ENCODE assay signal across 10 cellular contexts in genomic region chr2:207869784-207870778, GRCh38.
DNase-seq lines count a peak whose midpoint lies in the region; ATAC-seq, FAIRE-seq and TF ChIP-seq lines count a peak whose summit lies in the region.
"Had no signal": no experiment of that assay in that cellular context is flagged by ENCODE, and none has a peak within 500 bp of the region (broad histone marks: within the 10 kb centered on the region; RNA-seq: fewer than 3 reads in every experiment).

No MANE protein-coding gene starts in this region.

- peaks cover 4% of the 10 kb centered on the region for H3K36me3 Mint-ChIP-seq in endodermal cell (ENCODE audit: low read depth)
- peaks cover 4 to 7% (median 5%) of the 10 kb centered on the region in 3 donors for H3K36me3 Mint-ChIP-seq in CD8-positive, alpha-beta memory T cell
- H3K36me3 Mint-ChIP-seq: activated CD8-positive, alpha-beta memory T cell treated with anti-CD3 and anti-CD28 coated beads, Interleukin-2, amount 10 ng/mL, durations not matched to agents 7 days and 5 days had no signal

- H3K4me1 Mint-ChIP-seq in endodermal cell: peaks cover 36% of the 10 kb centered on the region
- peaks cover 0 to 2% (median 0%) of the 10 kb centered on the region in 3 donors for H3K4me1 Mint-ChIP-seq in CD8-positive, alpha-beta memory T cell

- no peaks in the 10 kb centered on the region for H3K27me3 Mint-ChIP-seq in endodermal cell (ENCODE audit: insufficient read depth)
- no peaks in the 10 kb centered on the region for H3K27me3 Mint-ChIP-seq in CD8-positive, alpha-beta memory T cell
- H3K27me3 Mint-ChIP-seq: activated CD8-positive, alpha-beta memory T cell treated with anti-CD3 and anti-CD28 coated beads, Interleukin-2, amount 10 ng/mL, durations not matched to agents 7 days and 5 days had no signal

- DNase-seq in LHCN-M2 (ENCODE audit: low read depth): peak; percentile 97
- no peak for DNase-seq in endodermal cell
- DNase-seq in small intestine: peak; percentile 28
- no peak for DNase-seq in activated CD8-positive, alpha-beta memory T cell treated with anti-CD3 and anti-CD28 coated beads, Interleukin-2, amount 50 U/mL, for 4 hours
- DNase-seq in GDM1 (lab: John Stamatoyannopoulos, UW): no peak
- no peak for DNase-seq in CD8-positive, alpha-beta memory T cell
- no peak for DNase-seq in pons (ENCODE audit: low spot score)
- DNase-seq: activated CD8-positive, alpha-beta memory T cell treated with anti-CD3 and anti-CD28 coated beads, Interleukin-2, amount 10 ng/mL, durations not matched to agents 7 days and 5 days; hypothalamus had no signal

- FAIRE-seq in small intestine (lab: Jason Lieb, UNC): no peak

- H3K27ac Mint-ChIP-seq in endodermal cell: peak overlapping the region; percentile 80
- no peak overlapping the region for H3K27ac Mint-ChIP-seq in CD8-positive, alpha-beta memory T cell
- H3K27ac Mint-ChIP-seq: activated CD8-positive, alpha-beta memory T cell treated with anti-CD3 and anti-CD28 coated beads, Interleukin-2, amount 10 ng/mL, durations not matched to agents 7 days and 5 days had no signal

- H3K9me3 Mint-ChIP-seq in endodermal cell: no peaks in the 10 kb centered on the region
- H3K9me3 Mint-ChIP-seq in CD8-positive, alpha-beta memory T cell: no peaks in the 10 kb centered on the region

- TF ChIP-seq CTCF in endodermal cell (conservative IDR thresholded peaks at IDR 0.05): no peak

- H3K4me3 ChIP-seq in endodermal cell (ENCODE audit: low read length) (no peak overlapping the region), small intestine (ENCODE audit: low read depth in 1 of 2, low read length in 2 of 2) (no peak overlapping the region)
- no peak overlapping the region for H3K4me3 ChIP-seq in CD8-positive, alpha-beta memory T cell (ENCODE audit: low read length)

- 93 to 97% methylated on average over 4 to 6 of the region's 7 CpGs for WGBS in endodermal cell (ENCODE audit: insufficient coverage in 1 of 2, insufficient read length in 1 of 2), 2 experiments
- 83 to 94% (median 93%) methylated on average over 7 of the region's 7 CpGs for WGBS in small intestine, 3 donors

- CTCF ChIA-PET in CD8-positive, alpha-beta memory T cell (lab: Charles Lee): no interaction called here

- H3K9me3 ChIP-seq in endodermal cell (ENCODE audit: control insufficient read depth, low read length) (no peaks in the 10 kb centered on the region), small intestine (ENCODE audit: control insufficient read depth, low read depth) (no peaks in the 10 kb centered on the region)
- no peaks in the 10 kb centered on the region for H3K9me3 ChIP-seq in CD8-positive, alpha-beta memory T cell (ENCODE audit: low read length)

- POLR2A ChIA-PET in CD8-positive, alpha-beta memory T cell (lab: Charles Lee): no interaction called here

- H3K36me3 ChIP-seq in endodermal cell (ENCODE audit: control insufficient read depth, insufficient read depth, low read length): peaks cover 5% of the 10 kb centered on the region
- no peaks in the 10 kb centered on the region for H3K36me3 ChIP-seq in small intestine (ENCODE audit: control insufficient read depth in 2 of 2, insufficient read depth in 2 of 2, low read length in 2 of 2)
- no peaks in the 10 kb centered on the region for H3K36me3 ChIP-seq in CD8-positive, alpha-beta memory T cell (ENCODE audit: insufficient read depth, low read length)

- H3K4me3 Mint-ChIP-seq in endodermal cell: no peak overlapping the region
- H3K4me3 Mint-ChIP-seq in CD8-positive, alpha-beta memory T cell: no peak overlapping the region
- H3K4me3 Mint-ChIP-seq: activated CD8-positive, alpha-beta memory T cell treated with anti-CD3 and anti-CD28 coated beads, Interleukin-2, amount 10 ng/mL, durations not matched to agents 7 days and 5 days had no signal

- no peak overlapping the region for H3K27ac ChIP-seq in endodermal cell (ENCODE audit: low read depth, low read length)
- H3K27ac ChIP-seq in small intestine (ENCODE audit: low read depth in 1 of 2, low read length in 1 of 2): no peak overlapping the region
- no peak overlapping the region for H3K27ac ChIP-seq in CD8-positive, alpha-beta memory T cell (ENCODE audit: low read depth, low read length)

- no peak overlapping the region for H3K9ac ChIP-seq in endodermal cell (ENCODE audit: extremely low read depth, low read length, poor library complexity, severe bottlenecking)

- peaks cover 11% of the 10 kb centered on the region for H3K4me1 ChIP-seq in endodermal cell (ENCODE audit: control insufficient read depth, insufficient read depth, low read length)
- H3K4me1 ChIP-seq in small intestine (ENCODE audit: control insufficient read depth in 2 of 2, insufficient read depth in 1 of 2, low read depth in 1 of 2, low read length in 1 of 2): peaks cover 0 to 5% of the 10 kb centered on the region in 2 donors
- no peaks in the 10 kb centered on the region for H3K4me1 ChIP-seq in CD8-positive, alpha-beta memory T cell (ENCODE audit: insufficient read depth, low read length)

- peak; percentile 59 for ATAC-seq in GM19395 (IDR thresholded peaks at IDR 0.05; ENCODE audit: unreplicated experiment)
- ATAC-seq: activated CD8-positive, alpha-beta memory T cell treated with anti-CD3 and anti-CD28 coated beads, Interleukin-2, amount 10 ng/mL, durations not matched to agents 7 days and 5 days had no signal

- no peaks in the 10 kb centered on the region for H3K27me3 ChIP-seq in endodermal cell (ENCODE audit: control insufficient read depth, insufficient read depth, low read length, poor library complexity, severe bottlenecking)
- no peaks in the 10 kb centered on the region for H3K27me3 ChIP-seq in small intestine (ENCODE audit: control insufficient read depth in 2 of 2, insufficient read depth in 2 of 2, low read length in 2 of 2)
- no peaks in the 10 kb centered on the region for H3K27me3 ChIP-seq in CD8-positive, alpha-beta memory T cell (ENCODE audit: insufficient read depth, low read length, poor library complexity, severe bottlenecking)

Comparison
In these comparisons a context has a peak if more than half of its experiments do, and no peak if none do; other contexts are left out.
1. DNase-seq: peak in LHCN-M2 (single experiment) and small intestine (single experiment); none in endodermal cell (single experiment), activated CD8-positive, alpha-beta memory T cell treated with anti-CD3 and anti-CD28 coated beads, Interleukin-2, amount 50 U/mL, for 4 hours (single experiment), GDM1 (single experiment), CD8-positive, alpha-beta memory T cell (0 of 5) and pons (single experiment).